ENCODE assay signal across 30 cellular contexts in genomic region chr3:76231258-76231657, GRCh38.
"Had no signal": no experiment of that assay in that cellular context is flagged by ENCODE, and none has a peak within 500 bp of the region (broad histone marks: within the 10 kb centered on the region; RNA-seq: fewer than 3 reads in every experiment).

No MANE protein-coding gene starts in this region.

- H3K4me2 ChIP-seq: hepatocyte had no signal

- H3K9me3 ChIP-seq: colonic mucosa, esophagus muscularis mucosa, esophagus squamous epithelium, gastrocnemius medialis, gastroesophageal sphincter had no signal

- H2AFZ ChIP-seq: hepatocyte had no signal

- H3K79me2 ChIP-seq: hepatocyte had no signal

- H3K27me3 Mint-ChIP-seq: dendritic cell treated with granulocyte-macrophage colony-stimulating factor and Interleukin-4, amounts not matched to agents 40 ng/mL and 50 ng/mL, for 4 days; effector memory CD8-positive, alpha-beta T cell had no signal

- H3K27me3 ChIP-seq: colonic mucosa, dorsolateral prefrontal cortex, esophagus muscularis mucosa, esophagus squamous epithelium, foreskin keratinocyte, gastrocnemius medialis, gastroesophageal sphincter, heart left ventricle, heart right ventricle, hepatocyte had no signal

- H3K4me3 ChIP-seq: colonic mucosa, coronary artery, dorsolateral prefrontal cortex, esophagus muscularis mucosa, esophagus squamous epithelium, gastrocnemius medialis, gastroesophageal sphincter, heart left ventricle, heart right ventricle, hepatocyte had no signal

- H3K27ac Mint-ChIP-seq: dendritic cell treated with granulocyte-macrophage colony-stimulating factor and Interleukin-4, amounts not matched to agents 40 ng/mL and 50 ng/mL, for 4 days; effector memory CD8-positive, alpha-beta T cell; endodermal cell had no signal

- DNase-seq: colonic mucosa; cortex of kidney; dermis blood vessel endothelial cell; dorsolateral prefrontal cortex; effector CD4-positive, alpha-beta T cell; effector CD8-positive, alpha-beta T cell; effector memory CD4-positive, alpha-beta T cell; effector memory CD8-positive, alpha-beta T cell; endodermal cell; erythroblast; esophagus squamous epithelium; foreskin fibroblast; foreskin keratinocyte; foreskin melanocyte; gastrocnemius medialis; glutamatergic neuron; head of caudate nucleus; heart left ventricle; heart right ventricle had no signal

- H3K9me3 Mint-ChIP-seq: dendritic cell treated with granulocyte-macrophage colony-stimulating factor and Interleukin-4, amounts not matched to agents 40 ng/mL and 50 ng/mL, for 4 days; endodermal cell had no signal

- H3K27ac ChIP-seq: colonic mucosa, coronary artery, dorsolateral prefrontal cortex, epithelial cell of prostate, esophagus muscularis mucosa, esophagus squamous epithelium, foreskin keratinocyte, gastrocnemius medialis, gastroesophageal sphincter, heart left ventricle, heart right ventricle, hepatocyte had no signal

- ATAC-seq: effector memory CD8-positive, alpha-beta T cell; esophagus mucosa; foreskin keratinocyte; gastrocnemius medialis; gastroesophageal sphincter; heart left ventricle; heart right ventricle had no signal

- H3K36me3 ChIP-seq: colonic mucosa, esophagus muscularis mucosa, esophagus squamous epithelium, gastrocnemius medialis, gastroesophageal sphincter, heart left ventricle, heart right ventricle had no signal

- H3K4me1 ChIP-seq: colonic mucosa, esophagus muscularis mucosa, esophagus squamous epithelium, foreskin keratinocyte, gastrocnemius medialis, gastroesophageal sphincter, heart left ventricle, heart right ventricle had no signal

- FAIRE-seq: colon, endometrium, endothelial cell of umbilical vein, frontal cortex had no signal

- H3K4me1 Mint-ChIP-seq: endodermal cell had no signal

- H3K4me3 Mint-ChIP-seq: dendritic cell treated with granulocyte-macrophage colony-stimulating factor and Interleukin-4, amounts not matched to agents 40 ng/mL and 50 ng/mL, for 4 days; effector memory CD8-positive, alpha-beta T cell; endodermal cell had no signal
